In genomic region chr5:68332546-68332945, GRCh38 we compare ENCODE assay signal across 1 cellular context.
TF ChIP-seq lines count a peak whose summit lies in the region.

No MANE protein-coding gene starts in this region.

TF ChIP-seq in GM12878, 131 proteins besides CTCF, POLR2A, EP300 and RAD21 (continued from another document):
- no peak for TF ChIP-seq USF2 (IDR thresholded peaks at IDR 0.05; ENCODE audit: borderline replicate concordance, low read depth, low read length)
- TF ChIP-seq CEBPB (IDR thresholded peaks at IDR 0.05; ENCODE audit: borderline replicate concordance in 1 of 2, low read depth in 2 of 2, low read length in 2 of 2) = no peak
- TF ChIP-seq MTA2 (IDR thresholded peaks at IDR 0.05; ENCODE audit: low read depth) = no peak
